Comparison of ENCODE assay signal across 1 cellular context in genomic region chr12:102009796-102010195, GRCh38.
TF ChIP-seq lines count a peak whose summit lies in the region.

No MANE protein-coding gene starts in this region.

TF ChIP-seq in HepG2, 621 proteins besides CTCF, POLR2A, EP300 and RAD21:
- TF ChIP-seq ZNF24 (IDR thresholded peaks at IDR 0.05) (no peak), ZNF564 (CRISPR knock-in tag; IDR thresholded peaks at IDR 0.05) (no peak), ZNF207 (IDR thresholded peaks at IDR 0.05; ENCODE audit: borderline replicate concordance) (no peak), NFE2 (CRISPR knock-in tag; IDR thresholded peaks at IDR 0.05) (no peak), E2F1 (CRISPR knock-in tag; IDR thresholded peaks at IDR 0.05) (no peak), TBX3 (IDR thresholded peaks at IDR 0.05; ENCODE audit: borderline replicate concordance) (no peak), MIER2 (CRISPR knock-in tag; IDR thresholded peaks at IDR 0.05) (no peak), ZNF367 (CRISPR knock-in tag; IDR thresholded peaks at IDR 0.05; ENCODE audit: borderline replicate concordance) (no peak), NFYC (CRISPR knock-in tag; IDR thresholded peaks at IDR 0.05) (no peak), RFX1 (IDR thresholded peaks at IDR 0.05) (no peak), TOPORS (CRISPR knock-in tag; IDR thresholded peaks at IDR 0.05) (no peak), ZNF777 (CRISPR knock-in tag; IDR thresholded peaks at IDR 0.05) (no peak), TAF15 (IDR thresholded peaks at IDR 0.05; ENCODE audit: low read depth, low read length, poor library complexity, severe bottlenecking) (no peak), KDM4B (CRISPR knock-in tag; IDR thresholded peaks at IDR 0.05) (no peak), ZNF263 (CRISPR knock-in tag; IDR thresholded peaks at IDR 0.05) (no peak)
TF ChIP-seq in HepG2: peak in this region for 0.
